11 cellular contexts compared by ENCODE assay signal in genomic region chr22:46026907-46027218, GRCh38. TPM values are rescaled to one million over a fixed set of nuclear protein-coding genes. Genes with fewer than 3 reads are reported as not detected.
DNase-seq lines count a peak whose midpoint lies in the region; ATAC-seq and TF ChIP-seq lines count a peak whose summit lies in the region.
"Had no signal": no experiment of that assay in that cellular context is flagged by ENCODE, and none has a peak within 500 bp of the region (broad histone marks: within the 10 kb centered on the region; RNA-seq: fewer than 3 reads in every experiment).

No MANE protein-coding gene starts in this region.

- H3K27ac Mint-ChIP-seq in activated T-cell treated with anti-CD3 and anti-CD28 coated beads, Interleukin-2, amount 50 U/mL, for 72 hours: no peak overlapping the region
- H3K27ac Mint-ChIP-seq in activated T-cell treated with anti-CD3 and anti-CD28 coated beads, Interleukin-2, amount 50 U/mL, for 24 hours: no peak overlapping the region
- peak overlapping the region; percentile 74 for H3K27ac Mint-ChIP-seq in endothelial cell (ENCODE audit: unreplicated experiment)

- WGBS in upper lobe of left lung, 2 donors: 32 to 39% methylated on average over 3 of the region's 3 CpGs

- peaks cover 21% of the 10 kb centered on the region for H3K27me3 Mint-ChIP-seq in activated T-cell treated with anti-CD3 and anti-CD28 coated beads, Interleukin-2, amount 50 U/mL, for 72 hours (ENCODE audit: low read depth)
- peaks cover 41% of the 10 kb centered on the region for H3K27me3 Mint-ChIP-seq in activated T-cell treated with anti-CD3 and anti-CD28 coated beads, Interleukin-2, amount 50 U/mL, for 24 hours
- H3K27me3 Mint-ChIP-seq in endothelial cell (ENCODE audit: unreplicated experiment): peaks cover 25% of the 10 kb centered on the region

- DNase-seq in activated T-cell treated with anti-CD3 and anti-CD28 coated beads, Interleukin-2, amount 50 U/mL, for 72 hours: no peak
- DNase-seq in activated T-cell treated with anti-CD3 and anti-CD28 coated beads, Interleukin-2, amount 50 U/mL, for 24 hours: no peak
- DNase-seq in endothelial cell (ENCODE audit: low spot score): no peak
- peak in 1 of 2 donors; percentile 8 for DNase-seq in upper lobe of left lung
- DNase-seq: NCI-H1105; stimulated activated naive CD4-positive, alpha-beta T cell treated with Interleukin-2 at 50 U/mL for 16 hours had no signal

- no peak for TF ChIP-seq EP300 in upper lobe of left lung (IDR thresholded peaks at IDR 0.05)

- peaks cover 4% of the 10 kb centered on the region for H3K4me1 Mint-ChIP-seq in activated T-cell treated with anti-CD3 and anti-CD28 coated beads, Interleukin-2, amount 50 U/mL, for 72 hours (ENCODE audit: low read depth)
- H3K4me1 Mint-ChIP-seq in activated T-cell treated with anti-CD3 and anti-CD28 coated beads, Interleukin-2, amount 50 U/mL, for 24 hours (ENCODE audit: low read depth): peaks cover 5% of the 10 kb centered on the region
- H3K4me1 Mint-ChIP-seq in endothelial cell (ENCODE audit: unreplicated experiment): peaks cover 17% of the 10 kb centered on the region

- H3K27me3 ChIP-seq in muscle layer of duodenum (ENCODE audit: low read depth, low read length) (no peaks in the 10 kb centered on the region), upper lobe of left lung (no peaks in the 10 kb centered on the region)

- no peak for TF ChIP-seq POLR2A in upper lobe of left lung (IDR thresholded peaks at IDR 0.05)

- ATAC-seq in activated T-cell treated with anti-CD3 and anti-CD28 coated beads, Interleukin-2, amount 50 U/mL, for 72 hours (replicated peaks in 1 of 2): no peak
- ATAC-seq in upper lobe of left lung (ENCODE audit: low FRiP score in 2 of 2): no peak
- ATAC-seq in GM21737 (IDR thresholded peaks at IDR 0.05; ENCODE audit: unreplicated experiment): no peak
- no peak for ATAC-seq in HG03095 (IDR thresholded peaks at IDR 0.05; ENCODE audit: unreplicated experiment)
- no peak for ATAC-seq in HG02571 (IDR thresholded peaks at IDR 0.05; ENCODE audit: unreplicated experiment)

- no peaks in the 10 kb centered on the region for H3K36me3 Mint-ChIP-seq in activated T-cell treated with anti-CD3 and anti-CD28 coated beads, Interleukin-2, amount 50 U/mL, for 72 hours (ENCODE audit: insufficient read depth in 2 of 2)
- no peaks in the 10 kb centered on the region for H3K36me3 Mint-ChIP-seq in activated T-cell treated with anti-CD3 and anti-CD28 coated beads, Interleukin-2, amount 50 U/mL, for 24 hours (ENCODE audit: low read depth)
- H3K36me3 Mint-ChIP-seq in endothelial cell (ENCODE audit: low read depth, unreplicated experiment): no peaks in the 10 kb centered on the region

- TF ChIP-seq CTCF in endothelial cell (IDR thresholded peaks at IDR 0.05; ENCODE audit: unreplicated experiment) (no peak), upper lobe of left lung (IDR thresholded peaks at IDR 0.05) (no peak)

- no peaks in the 10 kb centered on the region for H3K9me3 Mint-ChIP-seq in activated T-cell treated with anti-CD3 and anti-CD28 coated beads, Interleukin-2, amount 50 U/mL, for 72 hours
- H3K9me3 Mint-ChIP-seq in activated T-cell treated with anti-CD3 and anti-CD28 coated beads, Interleukin-2, amount 50 U/mL, for 24 hours: no peaks in the 10 kb centered on the region
- no peaks in the 10 kb centered on the region for H3K9me3 Mint-ChIP-seq in endothelial cell (ENCODE audit: unreplicated experiment)

- peak overlapping the region; percentile 58 to 66 for H3K4me3 Mint-ChIP-seq in activated T-cell treated with anti-CD3 and anti-CD28 coated beads, Interleukin-2, amount 50 U/mL, for 72 hours
- no peak overlapping the region for H3K4me3 Mint-ChIP-seq in activated T-cell treated with anti-CD3 and anti-CD28 coated beads, Interleukin-2, amount 50 U/mL, for 24 hours
- H3K4me3 Mint-ChIP-seq in endothelial cell (ENCODE audit: unreplicated experiment): peak overlapping the region; percentile 85

- peaks cover 7 to 15% of the 10 kb centered on the region in 2 donors for H3K4me1 ChIP-seq in muscle layer of duodenum (ENCODE audit: control insufficient read depth in 1 of 2, insufficient read depth in 2 of 2, low read length in 2 of 2)
- peaks cover 7 to 14% (median 11%) of the 10 kb centered on the region in 4 donors for H3K4me1 ChIP-seq in upper lobe of left lung

- H3K4me3 ChIP-seq in muscle layer of duodenum (ENCODE audit: low read depth in 1 of 2, low read length in 2 of 2) (peak overlapping the region; percentile 19 to 57), upper lobe of left lung (peak overlapping the region in 3 of 4 donors; percentile 45 to 58 (median 51))

- H3K9me3 ChIP-seq in muscle layer of duodenum (ENCODE audit: control insufficient read depth in 1 of 2, low read length in 2 of 2) (no peaks in the 10 kb centered on the region), upper lobe of left lung (no peaks in the 10 kb centered on the region)

- no peaks in the 10 kb centered on the region for H3K36me3 ChIP-seq in muscle layer of duodenum (ENCODE audit: control insufficient read depth in 1 of 2, insufficient read depth in 2 of 2, low read length in 2 of 2)
- H3K36me3 ChIP-seq in upper lobe of left lung: no peaks in the 10 kb centered on the region

- H3K27ac ChIP-seq in muscle layer of duodenum (ENCODE audit: low read length) (peak overlapping the region; percentile 27), upper lobe of left lung (peak overlapping the region; percentile 65 to 83 (median 74))

RNA-seq across cellular contexts. Expression of gene WNT7B, which starts 49.9 kb away (rescaled TPM):
- not detected for total RNA-seq in activated T-cell treated with anti-CD3 and anti-CD28 coated beads, Interleukin-2, amount 50 U/mL, for 72 hours
- total RNA-seq in endothelial cell (ENCODE audit: unreplicated experiment): not detected
- total RNA-seq in upper lobe of left lung: 10 to 100 TPM in 2 of 6 donors, 1 to 10 TPM in 4; 5.2 to 15.6 (median 8.8) TPM
- total RNA-seq: myocyte had no signal
